In the genomic region with DNA sequence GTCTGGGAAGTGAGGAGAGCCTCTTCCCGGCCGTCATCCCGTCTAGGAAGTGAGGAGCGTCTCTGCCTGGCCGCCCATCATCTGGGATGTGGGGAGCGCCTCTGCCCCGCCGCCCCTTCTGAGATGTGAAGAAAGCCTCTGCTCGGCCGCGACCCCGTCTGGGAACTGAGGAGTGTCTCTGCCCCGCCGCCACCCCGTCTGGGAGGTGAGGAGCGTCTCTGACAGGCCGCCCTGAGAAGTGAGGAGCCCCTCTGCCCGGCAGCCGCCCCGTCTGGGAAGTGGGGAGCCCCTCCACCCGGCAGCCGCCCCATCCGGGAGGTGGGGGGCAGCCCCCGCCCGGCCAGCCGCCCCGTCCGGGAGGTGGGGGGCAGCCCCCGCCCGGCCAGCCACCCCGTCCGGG, we compare ENCODE assay signal across 5 cellular contexts. TPM values are rescaled to one million over a fixed set of nuclear protein-coding genes. Genes with fewer than 3 reads are reported as not detected.
"Had no signal": no experiment of that assay in that cellular context is flagged by ENCODE, and none has a peak within 500 bp of the region (broad histone marks: within the 10 kb centered on the region; RNA-seq: fewer than 3 reads in every experiment).

No MANE protein-coding gene starts in this region.

RNA-seq across cellular contexts. Expression of a gene that starts 9.3 kb away (rescaled TPM):
- total RNA-seq: GM23248, H4, HFFc6 had no signal

RNA-seq across cellular contexts. Expression of a gene that starts 40.2 kb away (rescaled TPM):
- total RNA-seq: GM23248, GM23338, H7, HFFc6 had no signal

RNA-seq across cellular contexts. Expression of a gene that starts 59.9 kb away (rescaled TPM):
- total RNA-seq: GM23338, H7 had no signal
